ENCODE assay signal across 7 cellular contexts in genomic region chr1:25567710-25568089, GRCh38. TPM values are rescaled to one million over a fixed set of nuclear protein-coding genes. Genes with fewer than 3 reads are reported as not detected.
A peak's percentile ranks its signal among the peaks of the same experiment; 100 is the strongest.
DNase-seq lines count a peak whose midpoint lies in the region; ATAC-seq lines count a peak whose summit lies in the region.

No MANE protein-coding gene starts in this region.

- H3K9me3 ChIP-seq in right cardiac atrium (ENCODE audit: control insufficient read depth, low read length) = no peaks in the 10 kb centered on the region

- H3K9me3 Mint-ChIP-seq in stimulated activated naive CD8-positive, alpha-beta T cell treated with anti-CD3 and anti-CD28 coated beads, Interleukin-15, amount 100 ng/mL, for 72 hours = no peaks in the 10 kb centered on the region

- H3K27me3 Mint-ChIP-seq in stimulated activated naive CD8-positive, alpha-beta T cell treated with anti-CD3 and anti-CD28 coated beads, Interleukin-15, amount 100 ng/mL, for 72 hours = no peaks in the 10 kb centered on the region

- H3K27me3 ChIP-seq in right cardiac atrium (ENCODE audit: control insufficient read depth, insufficient read depth) = no peaks in the 10 kb centered on the region

- no peaks in the 10 kb centered on the region for H3K4me1 ChIP-seq in right cardiac atrium (ENCODE audit: control insufficient read depth, insufficient read depth, low read length)

- peak overlapping the region; percentile 11 for H3K27ac ChIP-seq in adipose tissue (ENCODE audit: low read depth, low read length)
- H3K27ac ChIP-seq in right cardiac atrium (ENCODE audit: low read length) = peak overlapping the region; percentile 26

- H3K4me3 Mint-ChIP-seq in stimulated activated naive CD8-positive, alpha-beta T cell treated with anti-CD3 and anti-CD28 coated beads, Interleukin-15, amount 100 ng/mL, for 72 hours = peak overlapping the region; percentile 58 to 63

- peak overlapping the region; percentile 14 to 68 for H3K27ac Mint-ChIP-seq in stimulated activated naive CD8-positive, alpha-beta T cell treated with anti-CD3 and anti-CD28 coated beads, Interleukin-15, amount 100 ng/mL, for 72 hours

- peaks cover 91% of the 10 kb centered on the region for H3K4me1 Mint-ChIP-seq in stimulated activated naive CD8-positive, alpha-beta T cell treated with anti-CD3 and anti-CD28 coated beads, Interleukin-15, amount 100 ng/mL, for 72 hours

- DNase-seq in HCEC 1CT (peak; percentile 15), right cardiac atrium (peak in 1 of 3 donors; percentile 56)
- DNase-seq in stimulated activated naive CD8-positive, alpha-beta T cell treated with anti-CD3 and anti-CD28 coated beads, Interleukin-15, amount 100 ng/mL, for 72 hours = no peak
- DNase-seq in stimulated activated CD4-positive, alpha-beta T cell treated with anti-CD3 and anti-CD28 coated beads, Interleukin-4, amount 100 ng/mL, for 24 hours = no peak
- DNase-seq in activated CD8-positive, alpha-beta memory T cell treated with anti-CD3 and anti-CD28 coated beads for 24 hours = no peak

- H3K4me3 ChIP-seq in right cardiac atrium (ENCODE audit: low read length) = no peak overlapping the region

- no peak for ATAC-seq in right cardiac atrium
- no peak for ATAC-seq in stimulated activated naive CD8-positive, alpha-beta T cell treated with anti-CD3 and anti-CD28 coated beads, Interleukin-15, amount 100 ng/mL, for 72 hours
- no peak for ATAC-seq in HG02970 (IDR thresholded peaks at IDR 0.05; ENCODE audit: low FRiP score, unreplicated experiment)

- 68 to 86% (median 79%) methylated on average over 10 of the region's 10 CpGs for WGBS in adipose tissue, 3 donors
- WGBS in right cardiac atrium = 76% methylated on average over 10 of the region's 10 CpGs

- intact Hi-C loops in right cardiac atrium (cut with DNase I) = no loop called here

RNA-seq across cellular contexts. Expression of gene LDLRAP1, which starts 24.3 kb away (rescaled TPM):
- polyA plus RNA-seq in adipose tissue (10 to 100 TPM; 11.3 to 22.8 (median 12.7) TPM), right cardiac atrium (6.0 TPM)
- 10 to 100 TPM in 1 of 4 donors, 1 to 10 TPM in 3; 7.6 to 10.2 (median 9.2) TPM for total RNA-seq in right cardiac atrium

RNA-seq across cellular contexts. Expression of gene MAN1C1, which starts 48.9 kb away (rescaled TPM):
- polyA plus RNA-seq in adipose tissue (10 to 100 TPM in 2 of 3 donors, 1 to 10 TPM in 1; 3.1 to 18.2 (median 12.4) TPM), right cardiac atrium (9.1 TPM)
- 10 to 100 TPM; 10.6 to 15.7 (median 12.8) TPM for total RNA-seq in right cardiac atrium
